ENCODE assay signal across 1 cellular context in the genomic region with DNA sequence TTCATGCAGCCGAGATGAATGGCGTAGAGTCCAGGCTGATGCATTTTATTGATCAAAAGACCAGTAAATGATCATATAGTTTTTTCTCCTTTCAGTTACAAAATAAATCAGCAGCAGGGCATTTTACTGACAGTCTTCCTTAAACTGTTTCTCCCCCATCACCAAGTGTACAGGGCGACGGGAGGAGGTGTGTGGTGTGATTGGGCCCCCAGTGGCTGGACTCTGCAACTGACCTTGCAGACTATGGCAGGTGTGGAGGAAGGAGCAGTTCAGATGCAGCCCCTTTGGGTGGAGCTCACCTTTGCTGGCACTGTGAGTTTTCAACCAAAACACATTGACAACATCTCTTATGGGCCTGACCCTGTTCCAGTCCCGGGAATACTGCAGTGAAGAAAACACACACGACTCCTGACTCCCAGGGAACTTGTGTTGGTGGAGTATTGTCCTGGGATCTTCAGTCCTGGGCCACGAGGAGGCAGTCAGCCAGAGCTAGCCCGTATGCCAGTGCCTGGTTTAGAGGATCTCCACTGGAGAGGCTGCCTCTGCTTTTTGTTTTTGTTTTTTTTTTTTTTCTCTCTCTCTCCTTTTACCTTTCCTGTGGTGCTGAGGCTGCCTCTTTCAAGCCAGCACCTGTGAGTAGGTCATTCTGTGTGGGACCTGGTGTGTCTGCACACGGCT.
TF ChIP-seq lines count a peak whose summit lies in the region.

No MANE protein-coding gene starts in this region.

TF ChIP-seq in GM23338, 12 proteins besides CTCF, POLR2A, EP300 and RAD21 (continued from another document):
- TF ChIP-seq, protein P1, sequence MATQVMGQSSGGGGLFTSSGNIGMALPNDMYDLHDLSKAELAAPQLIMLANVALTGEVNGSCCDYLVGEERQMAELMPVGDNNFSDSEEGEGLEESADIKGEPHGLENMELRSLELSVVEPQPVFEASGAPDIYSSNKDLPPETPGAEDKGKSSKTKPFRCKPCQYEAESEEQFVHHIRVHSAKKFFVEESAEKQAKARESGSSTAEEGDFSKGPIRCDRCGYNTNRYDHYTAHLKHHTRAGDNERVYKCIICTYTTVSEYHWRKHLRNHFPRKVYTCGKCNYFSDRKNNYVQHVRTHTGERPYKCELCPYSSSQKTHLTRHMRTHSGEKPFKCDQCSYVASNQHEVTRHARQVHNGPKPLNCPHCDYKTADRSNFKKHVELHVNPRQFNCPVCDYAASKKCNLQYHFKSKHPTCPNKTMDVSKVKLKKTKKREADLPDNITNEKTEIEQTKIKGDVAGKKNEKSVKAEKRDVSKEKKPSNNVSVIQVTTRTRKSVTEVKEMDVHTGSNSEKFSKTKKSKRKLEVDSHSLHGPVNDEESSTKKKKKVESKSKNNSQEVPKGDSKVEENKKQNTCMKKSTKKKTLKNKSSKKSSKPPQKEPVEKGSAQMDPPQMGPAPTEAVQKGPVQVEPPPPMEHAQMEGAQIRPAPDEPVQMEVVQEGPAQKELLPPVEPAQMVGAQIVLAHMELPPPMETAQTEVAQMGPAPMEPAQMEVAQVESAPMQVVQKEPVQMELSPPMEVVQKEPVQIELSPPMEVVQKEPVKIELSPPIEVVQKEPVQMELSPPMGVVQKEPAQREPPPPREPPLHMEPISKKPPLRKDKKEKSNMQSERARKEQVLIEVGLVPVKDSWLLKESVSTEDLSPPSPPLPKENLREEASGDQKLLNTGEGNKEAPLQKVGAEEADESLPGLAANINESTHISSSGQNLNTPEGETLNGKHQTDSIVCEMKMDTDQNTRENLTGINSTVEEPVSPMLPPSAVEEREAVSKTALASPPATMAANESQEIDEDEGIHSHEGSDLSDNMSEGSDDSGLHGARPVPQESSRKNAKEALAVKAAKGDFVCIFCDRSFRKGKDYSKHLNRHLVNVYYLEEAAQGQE (IDR thresholded peaks at IDR 0.05; ENCODE audit: unreplicated experiment) = no peak
TF ChIP-seq in GM23338: peak in this region for 0.
